In the genomic region with DNA sequence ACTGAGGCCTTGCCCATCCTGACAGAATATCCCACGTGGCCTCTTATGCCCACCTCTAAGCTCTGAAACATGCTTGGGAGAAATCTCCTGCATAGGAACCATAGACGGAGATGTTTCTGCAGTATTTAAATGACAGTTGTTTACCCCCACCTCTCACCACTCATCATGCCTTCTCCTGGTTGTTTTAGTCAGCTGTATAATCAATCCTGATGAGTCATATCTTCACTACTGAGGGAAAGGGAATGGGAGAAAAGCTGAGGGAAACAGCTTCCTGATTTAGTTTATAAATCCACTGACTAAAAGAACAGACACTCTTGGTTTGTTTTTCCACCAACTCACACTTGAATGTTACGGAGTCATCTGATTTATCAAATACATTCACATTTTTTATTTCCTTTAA, we compare ENCODE assay signal across 1 cellular context.
TF ChIP-seq lines count a peak whose summit lies in the region.

No MANE protein-coding gene starts in this region.

TF ChIP-seq in IMR-90, 13 proteins besides CTCF, POLR2A, EP300 and RAD21 (continued from another document):
- TF ChIP-seq FOS (IDR thresholded peaks at IDR 0.05; ENCODE audit: low read depth, low read length) (peak; percentile 95), CHD1 (IDR thresholded peaks at IDR 0.05; ENCODE audit: low read depth, low read length) (no peak), MAZ (IDR thresholded peaks at IDR 0.05; ENCODE audit: borderline replicate concordance, low read depth, low read length) (no peak), SMC3 (IDR thresholded peaks at IDR 0.05; ENCODE audit: low read depth, low read length) (no peak), CEBPB (IDR thresholded peaks at IDR 0.05; ENCODE audit: low read depth, low read length) (no peak)
